22 cellular contexts compared by ENCODE assay signal in genomic region chr1:220791959-220792358, GRCh38. TPM values are rescaled to one million over a fixed set of nuclear protein-coding genes. Genes with fewer than 3 reads are reported as not detected.
DNase-seq lines count a peak whose midpoint lies in the region; ATAC-seq, FAIRE-seq and TF ChIP-seq lines count a peak whose summit lies in the region.
"Had no signal": no experiment of that assay in that cellular context is flagged by ENCODE, and none has a peak within 500 bp of the region (broad histone marks: within the 10 kb centered on the region; RNA-seq: fewer than 3 reads in every experiment).

No MANE protein-coding gene starts in this region.

- H3K4me3 ChIP-seq in endothelial cell of umbilical vein (replicated peaks in 1 of 3; ENCODE audit: insufficient read depth in 1 of 3, low read depth in 1 of 3, low read length in 3 of 3) (no peak overlapping the region), right lobe of liver (no peak overlapping the region), skeletal muscle cell (ENCODE audit: low read depth, low read length) (no peak overlapping the region), smooth muscle cell (no peak overlapping the region)
- H3K4me3 ChIP-seq: A549, BLaER1, vagina had no signal

- CTCF ChIA-PET in endothelial cell of umbilical vein (lab: Charles Lee), result no interaction called here

- dilution Hi-C loops in endothelial cell of umbilical vein (cut with MboI; ENCODE audit: extremely low pct_ligation_motif_present, low sequenced_read_pairs), result no loop called here

- H3K4me1 ChIP-seq in endothelial cell of umbilical vein (ENCODE audit: control insufficient read depth, extremely low read depth, insufficient read depth, low read length) (peaks cover 5% of the 10 kb centered on the region), right lobe of liver (peaks cover 0 to 67% (median 18%) of the 10 kb centered on the region in 4 donors), smooth muscle cell (ENCODE audit: low read depth) (peaks cover 4% of the 10 kb centered on the region)

- H3K27me3 Mint-ChIP-seq in CD14-positive monocyte (ENCODE audit: low read depth in 3 of 3), result no peaks in the 10 kb centered on the region

- no TSS peak for BruUV-seq in endothelial cell of umbilical vein (replicated peaks; lab: Mats Ljungman, UMichigan)

- H3K4me3 Mint-ChIP-seq in CD14-positive monocyte, result no peak overlapping the region
- H3K4me3 Mint-ChIP-seq: neural crest cell; T-helper 2 cell treated with Interferon-gamma antibody and Interleukin-4, amounts not matched to agents 5 μg/mL and 100 μg/mL, for 36 hours had no signal

- FAIRE-seq in endothelial cell of umbilical vein (lab: Jason Lieb, UNC) (peak; percentile 8), H54 (lab: Jason Lieb, UNC) (no peak)
- FAIRE-seq: A549, colon had no signal

- H3K9me1 ChIP-seq in endothelial cell of umbilical vein (replicated peaks; ENCODE audit: control insufficient read depth, extremely low read depth, insufficient read depth, low read length), result no peaks in the 10 kb centered on the region

- H2AFZ ChIP-seq in endothelial cell of umbilical vein (ENCODE audit: low read depth, low read length) (no peak overlapping the region), smooth muscle cell (ENCODE audit: low read depth) (no peak overlapping the region)

- H3K27ac ChIP-seq in endothelial cell of umbilical vein (ENCODE audit: insufficient read depth, low read depth, low read length), result no peak overlapping the region
- H3K27ac ChIP-seq in right lobe of liver, result peak overlapping the region in 2 of 3 donors; percentile 88 to 92
- H3K27ac ChIP-seq in smooth muscle cell (ENCODE audit: low read depth), result no peak overlapping the region
- H3K27ac ChIP-seq: A549, BLaER1, vagina had no signal

- TF ChIP-seq POLR2A in endothelial cell of umbilical vein (IDR thresholded peaks at IDR 0.05; ENCODE audit: low read depth, low read length), result no peak
- no peak for TF ChIP-seq POLR2A in right lobe of liver (IDR thresholded peaks at IDR 0.05)
- TF ChIP-seq POLR2A in H54 (IDR thresholded peaks at IDR 0.05; ENCODE audit: low read depth, low read length), result no peak

- DNase-seq in CD14-positive monocyte (ENCODE audit: low spot score) (no peak), endothelial cell of umbilical vein (ENCODE audit: low read depth, low spot score) (no peak), right lobe of liver (no peak), skeletal muscle cell (ENCODE audit: low read depth) (peak; percentile 60), H54 (ENCODE audit: insufficient read length, low spot score) (no peak), NCI-H2171 (lab: John Stamatoyannopoulos, UW) (no peak), smooth muscle cell (lab: John Stamatoyannopoulos, UW; ENCODE audit: unreplicated experiment) (no peak), islet precursor cell (no peak)
- DNase-seq: activated naive CD4-positive, alpha-beta T cell treated with anti-CD3 and anti-CD28 coated beads, Interleukin-2, amount 50 U/mL, for 16 hours; activated T-cell treated with anti-CD3 and anti-CD28 coated beads, Interleukin-2, amount 50 U/mL, for 48 hours; NCI-H146; NCI-H82; retina; stimulated activated CD4-positive, alpha-beta T cell treated with anti-CD3 and anti-CD28 coated beads, Interleukin-2, amount 100 ng/mL, for 24 hours; stimulated activated naive CD8-positive, alpha-beta T cell treated with anti-CD3 and anti-CD28 coated beads, Interleukin-15, Interleukin-2, amounts not matched to agents 100 U/mL and 50 U/mL, for 24 hours had no signal

- H3K9ac ChIP-seq in endothelial cell of umbilical vein (replicated peaks; ENCODE audit: extremely low read depth, insufficient read depth, low read length) (no peak overlapping the region), smooth muscle cell (ENCODE audit: low read depth) (no peak overlapping the region)
- H3K9ac ChIP-seq: BLaER1 had no signal

- peak overlapping the region in 6 of 7 donors; percentile 5 to 76 (median 66) for H3K27ac Mint-ChIP-seq in CD14-positive monocyte
- H3K27ac Mint-ChIP-seq: T-helper 2 cell treated with Interferon-gamma antibody and Interleukin-4, amounts not matched to agents 5 μg/mL and 100 μg/mL, for 36 hours had no signal

- H3K9me3 Mint-ChIP-seq in CD14-positive monocyte, result peaks cover 0 to 3% (median 0%) of the 10 kb centered on the region in 7 donors
- H3K9me3 Mint-ChIP-seq: T-helper 2 cell treated with Interferon-gamma antibody and Interleukin-4, amounts not matched to agents 5 μg/mL and 100 μg/mL, for 36 hours had no signal

- intact Hi-C loops in CD14-positive monocyte (cut with micrococcal nuclease), result no loop called here
- intact Hi-C loops in endothelial cell of umbilical vein (cut with micrococcal nuclease), result no loop called here
- intact Hi-C loops in right lobe of liver (cut with DNase I), result no loop called here

- H3K36me3 ChIP-seq in endothelial cell of umbilical vein (ENCODE audit: control insufficient read depth in 2 of 2, extremely low read depth in 1 of 2, insufficient read depth in 2 of 2, low read length in 2 of 2) (no peaks in the 10 kb centered on the region), right lobe of liver (no peaks in the 10 kb centered on the region), smooth muscle cell (ENCODE audit: low read depth) (no peaks in the 10 kb centered on the region)
- H3K36me3 ChIP-seq: BLaER1, vagina had no signal

- POLR2A ChIA-PET in endothelial cell of umbilical vein (lab: Charles Lee), result no interaction called here

- H3K79me2 ChIP-seq in endothelial cell of umbilical vein (ENCODE audit: control insufficient read depth, insufficient read depth, low read length) (no peaks in the 10 kb centered on the region), smooth muscle cell (ENCODE audit: low read depth) (no peaks in the 10 kb centered on the region)

- H3K9me3 ChIP-seq in endothelial cell of umbilical vein (replicated peaks; ENCODE audit: control insufficient read depth, insufficient read depth, low read length) (no peaks in the 10 kb centered on the region), right lobe of liver (no peaks in the 10 kb centered on the region), smooth muscle cell (replicated peaks; ENCODE audit: low read depth) (no peaks in the 10 kb centered on the region)
- H3K9me3 ChIP-seq: A549, vagina had no signal

- H3K4me2 ChIP-seq in endothelial cell of umbilical vein (ENCODE audit: insufficient read depth, low read length) (no peak overlapping the region), smooth muscle cell (no peak overlapping the region)
- H3K4me2 ChIP-seq: A549 had no signal

- H3K36me3 Mint-ChIP-seq in CD14-positive monocyte, result peaks cover 12 to 35% of the 10 kb centered on the region in 2 donors

- no peaks in the 10 kb centered on the region for H4K20me1 ChIP-seq in endothelial cell of umbilical vein (replicated peaks; ENCODE audit: control insufficient read depth, extremely low read depth, insufficient read depth, low read length)
- no peaks in the 10 kb centered on the region for H4K20me1 ChIP-seq in smooth muscle cell (ENCODE audit: low read depth)
- H4K20me1 ChIP-seq: BLaER1 had no signal

- peaks cover 58% of the 10 kb centered on the region for H3K4me1 Mint-ChIP-seq in CD14-positive monocyte

- 23% methylated on average over 5 of the region's 5 CpGs for WGBS in right lobe of liver (ENCODE audit: insufficient coverage, low coverage, low lambda C conversion rate, missing lambda C conversion rate)
- 96% methylated on average over 5 of the region's 5 CpGs for WGBS in smooth muscle cell (ENCODE audit: low lambda C conversion rate)

- ATAC-seq in right lobe of liver, result peak in 1 of 4 donors; percentile 6
- ATAC-seq: A549; Panc1; stimulated activated naive CD8-positive, alpha-beta T cell treated with anti-CD3 and anti-CD28 coated beads, Interleukin-15, Interleukin-2, amounts not matched to agents 100 U/mL and 50 U/mL, for 24 hours had no signal

- H3K27me3 ChIP-seq in endothelial cell of umbilical vein (ENCODE audit: control insufficient read depth in 2 of 2, insufficient read depth in 2 of 2, low read length in 2 of 2) (no peaks in the 10 kb centered on the region), right lobe of liver (no peaks in the 10 kb centered on the region), smooth muscle cell (ENCODE audit: low read depth) (no peaks in the 10 kb centered on the region)
- H3K27me3 ChIP-seq: vagina had no signal

- TF ChIP-seq CTCF in CD14-positive monocyte (IDR thresholded peaks at IDR 0.05) (no peak), endothelial cell of umbilical vein (IDR thresholded peaks at IDR 0.05; ENCODE audit: extremely low read depth in 1 of 2, insufficient read depth in 1 of 2, low read depth in 1 of 2, low read length in 2 of 2) (no peak), right lobe of liver (IDR thresholded peaks at IDR 0.05) (no peak), smooth muscle cell (IDR thresholded peaks at IDR 0.05; ENCODE audit: borderline replicate concordance, insufficient read depth, poor library complexity, severe bottlenecking) (no peak)

- H3F3A ChIP-seq in smooth muscle cell (ENCODE audit: low read depth), result no peaks in the 10 kb centered on the region

TF ChIP-seq in endothelial cell of umbilical vein, 7 proteins besides CTCF, POLR2A, EP300 and RAD21 (continues in another document):
- TF ChIP-seq POLR2AphosphoS5 (IDR thresholded peaks at IDR 0.05; ENCODE audit: insufficient read depth, low read depth, low read length), result no peak

RNA-seq across cellular contexts. Expression of gene MTARC1, which starts 5.2 kb away (rescaled TPM):
- polyA plus RNA-seq in CD14-positive monocyte (10 to 100 TPM; 70.9 to 80.6 TPM), endothelial cell of umbilical vein (0.43 and 0.62 TPM in 2 replicates), smooth muscle cell (0.28 and 0.83 TPM in 2 replicates)
- total RNA-seq in endothelial cell of umbilical vein (3.5 and 4.8 TPM in 2 replicates), right lobe of liver (10 to 100 TPM; 14.5 to 83.6 (median 35.2) TPM), smooth muscle cell (0.18 and 2.3 TPM in 2 replicates)
- 1.1 TPM in 2 replicates for polyA plus RNA-seq in endothelial cell of umbilical vein (2011; cell fraction: cytosol; rRNA removed)
- 1.2 and 1.6 TPM in 2 replicates for polyA plus RNA-seq in endothelial cell of umbilical vein (2011; cell fraction: nucleus; rRNA removed)
- polyA plus RNA-seq in endothelial cell of umbilical vein (2012), result 1.1 and 1.2 TPM in 2 replicates
- 0.80 and 2.6 TPM in 2 replicates for polyA minus RNA-seq in endothelial cell of umbilical vein
- polyA minus RNA-seq in endothelial cell of umbilical vein (2011; cell fraction: cytosol; rRNA and poly(A)+ RNA removed), result 86.1 TPM
- 1.1 and 1.4 TPM in 2 replicates for polyA minus RNA-seq in endothelial cell of umbilical vein (2011; cell fraction: nucleus; rRNA and poly(A)+ RNA removed)

RNA-seq across cellular contexts. Expression of gene MTARC2, which starts 43.8 kb away (rescaled TPM):
- under 1 TPM; 0.29 to 0.56 TPM for polyA plus RNA-seq in CD14-positive monocyte
- total RNA-seq in endothelial cell of umbilical vein, result 12.0 and 14.1 TPM in 2 replicates
- polyA plus RNA-seq in endothelial cell of umbilical vein, result 9.8 and 10.7 TPM in 2 replicates
- 6.0 and 8.0 TPM in 2 replicates for polyA plus RNA-seq in endothelial cell of umbilical vein (2011; cell fraction: cytosol; rRNA removed)
- polyA plus RNA-seq in endothelial cell of umbilical vein (2011; cell fraction: nucleus; rRNA removed), result 32.7 and 34.7 TPM in 2 replicates
- 16.7 and 17.9 TPM in 2 replicates for polyA plus RNA-seq in endothelial cell of umbilical vein (2012)
- polyA minus RNA-seq in endothelial cell of umbilical vein, result 6.1 and 6.2 TPM in 2 replicates
- polyA minus RNA-seq in endothelial cell of umbilical vein (2011; cell fraction: cytosol; rRNA and poly(A)+ RNA removed), result 13.0 TPM
- polyA minus RNA-seq in endothelial cell of umbilical vein (2011; cell fraction: nucleus; rRNA and poly(A)+ RNA removed), result 10.7 and 13.3 TPM in 2 replicates
- total RNA-seq in right lobe of liver, result 100 to 1,000 TPM in 3 of 6 experiments, 10 to 100 TPM in 3; 41.8 to 140 (median 86.6) TPM
- 7.6 and 13.0 TPM in 2 replicates for total RNA-seq in smooth muscle cell
- polyA plus RNA-seq in smooth muscle cell, result 4.7 and 6.1 TPM in 2 replicates

Comparison
In these comparisons a context has a peak if more than half of its experiments do, and no peak if none do; other contexts are left out.
1. H3K27ac ChIP-seq: peak in right lobe of liver (2 of 3); none in endothelial cell of umbilical vein (single experiment) and smooth muscle cell (single experiment).